ENCODE assay signal across 23 cellular contexts in genomic region chr17:78491236-78492115, GRCh38.
"Had no signal": no experiment of that assay in that cellular context is flagged by ENCODE, and none has a peak within 500 bp of the region (broad histone marks: within the 10 kb centered on the region; RNA-seq: fewer than 3 reads in every experiment).

No MANE protein-coding gene starts in this region.

- H3K27me3 Mint-ChIP-seq: activated CD4-positive, alpha-beta memory T cell treated with anti-CD3 and anti-CD28 coated beads, Interleukin-2, amount 10 ng/mL, durations not matched to agents 7 days and 5 days; activated CD4-positive, alpha-beta T cell treated with anti-CD3 and anti-CD28 coated beads for 36 hours; activated naive CD8-positive, alpha-beta T cell; activated T-helper 17 cell treated with anti-CD3 and anti-CD28 coated beads, Interleukin-2, amount 50 U/mL, for 72 hours; T-helper 17 cell had no signal

- H3K9me3 Mint-ChIP-seq: activated CD4-positive, alpha-beta memory T cell treated with anti-CD3 and anti-CD28 coated beads, Interleukin-2, amount 10 ng/mL, durations not matched to agents 7 days and 5 days; activated naive CD4-positive, alpha-beta T cell treated with anti-CD3 and anti-CD28 coated beads for 36 hours; activated T-helper 17 cell treated with anti-CD3 and anti-CD28 coated beads, Interleukin-2, amount 50 U/mL, for 72 hours had no signal

- H3K4me3 Mint-ChIP-seq: activated CD4-positive, alpha-beta memory T cell treated with anti-CD3 and anti-CD28 coated beads, Interleukin-2, amount 10 ng/mL, durations not matched to agents 7 days and 5 days; activated CD4-positive, alpha-beta T cell treated with anti-CD3 and anti-CD28 coated beads for 36 hours; activated naive CD4-positive, alpha-beta T cell treated with anti-CD3 and anti-CD28 coated beads for 36 hours; activated naive CD8-positive, alpha-beta T cell; activated T-helper 17 cell treated with anti-CD3 and anti-CD28 coated beads, Interleukin-2, amount 50 U/mL, for 72 hours; T-helper 17 cell had no signal

- H2AFZ ChIP-seq: PC-9 had no signal

- H3K4me2 ChIP-seq: PC-9 had no signal

- H3K27ac ChIP-seq: PC-9, VCaP had no signal

- FAIRE-seq: K562, TTC549 had no signal

- H3K27ac Mint-ChIP-seq: activated CD4-positive, alpha-beta memory T cell treated with anti-CD3 and anti-CD28 coated beads, Interleukin-2, amount 10 ng/mL, durations not matched to agents 7 days and 5 days; activated CD4-positive, alpha-beta T cell treated with anti-CD3 and anti-CD28 coated beads for 36 hours; activated naive CD4-positive, alpha-beta T cell treated with anti-CD3 and anti-CD28 coated beads for 36 hours; activated naive CD8-positive, alpha-beta T cell; activated T-helper 17 cell treated with anti-CD3 and anti-CD28 coated beads, Interleukin-2, amount 50 U/mL, for 72 hours; T-helper 17 cell had no signal

- H3K4me3 ChIP-seq: K562, PC-9 had no signal

- H3K36me3 Mint-ChIP-seq: activated naive CD8-positive, alpha-beta T cell had no signal

- ATAC-seq: activated CD4-positive, alpha-beta T cell treated with anti-CD3 and anti-CD28 coated beads for 36 hours; activated T-helper 17 cell treated with anti-CD3 and anti-CD28 coated beads, Interleukin-2, amount 50 U/mL, for 72 hours; K562; T-helper 17 cell had no signal

- DNase-seq: activated CD4-positive, alpha-beta memory T cell treated with anti-CD3 and anti-CD28 coated beads, Interleukin-2, amount 10 ng/mL, durations not matched to agents 7 days and 5 days; activated CD4-positive, alpha-beta T cell treated with anti-CD3 and anti-CD28 coated beads for 36 hours; activated CD4-positive, alpha-beta T cell treated with anti-CD3 and anti-CD28 coated beads, Interleukin-2, amount 50 U/mL, for 1 hour; activated gamma-delta T cell; activated naive CD4-positive, alpha-beta T cell treated with anti-CD3 and anti-CD28 coated beads for 36 hours; activated T-cell treated with anti-CD3 and anti-CD28 coated beads for 4 hours; activated T-cell treated with anti-CD3 and anti-CD28 coated beads, Interleukin-2, amount 50 U/mL, for 48 hours; anterior cingulate cortex; Kasumi-1; NCI-H1048; NCI-H146; NCI-H187 treated with DMSO at 0.1 percent for 48 hours; NCI-H2081 treated with DMSO at 0.1 percent for 48 hours; NCI-H446; PC-9; SIG-M5; T-helper 17 cell; T1000 had no signal

- H3K4me1 Mint-ChIP-seq: activated CD4-positive, alpha-beta memory T cell treated with anti-CD3 and anti-CD28 coated beads, Interleukin-2, amount 10 ng/mL, durations not matched to agents 7 days and 5 days; activated CD4-positive, alpha-beta T cell treated with anti-CD3 and anti-CD28 coated beads for 36 hours; activated T-helper 17 cell treated with anti-CD3 and anti-CD28 coated beads, Interleukin-2, amount 50 U/mL, for 72 hours had no signal
